ENCODE assay signal across 1 cellular context in the genomic region with DNA sequence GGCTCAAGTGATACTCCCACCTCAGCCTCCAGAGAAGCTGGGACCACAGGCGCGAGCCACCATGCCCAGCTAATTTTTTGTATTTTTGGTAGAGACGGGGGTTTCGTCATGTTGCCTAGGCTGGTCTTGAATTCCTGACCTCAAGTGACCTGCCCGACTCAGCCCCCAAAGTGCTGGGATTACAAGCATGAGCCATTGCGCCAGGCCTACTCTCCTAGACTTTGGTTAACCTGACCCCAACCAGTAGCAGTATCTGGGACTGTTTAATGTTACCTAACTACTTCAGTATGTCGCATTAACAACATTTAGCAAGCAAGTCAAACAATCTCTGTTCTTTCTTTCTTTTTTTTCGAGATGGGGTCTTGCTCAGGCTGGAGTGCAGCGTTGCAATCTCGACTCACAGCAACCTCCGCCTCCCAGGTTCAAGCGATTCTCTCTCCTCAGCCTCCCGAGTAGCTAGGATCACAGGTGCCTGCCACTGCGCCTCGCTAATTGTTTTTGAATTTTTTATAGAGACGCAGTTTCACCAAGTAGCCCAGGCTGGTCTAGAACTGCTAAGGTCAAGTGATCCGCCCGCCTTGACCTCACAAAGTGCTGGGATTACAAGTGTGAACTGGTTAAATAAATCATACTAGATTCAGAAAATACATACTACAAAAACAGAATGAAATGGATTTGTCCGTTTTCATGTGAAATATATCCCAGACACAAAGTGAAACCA.
TF ChIP-seq lines count a peak whose summit lies in the region.

No MANE protein-coding gene starts in this region.

TF ChIP-seq in IMR-90, 13 proteins besides CTCF, POLR2A, EP300 and RAD21 (continued from another document):
- no peak for TF ChIP-seq ELK1 (IDR thresholded peaks at IDR 0.05; ENCODE audit: borderline replicate concordance, low read depth, low read length)
- TF ChIP-seq MXI1 (IDR thresholded peaks at IDR 0.05; ENCODE audit: borderline replicate concordance, low read depth, low read length): no peak
- TF ChIP-seq CEBPB (IDR thresholded peaks at IDR 0.05; ENCODE audit: low read depth, low read length): no peak
- TF ChIP-seq FOS (IDR thresholded peaks at IDR 0.05; ENCODE audit: low read depth, low read length): no peak
